In genomic region chr2:140349695-140350094, GRCh38 we compare ENCODE assay signal across 13 cellular contexts.
"Had no signal": no experiment of that assay in that cellular context is flagged by ENCODE, and none has a peak within 500 bp of the region (broad histone marks: within the 10 kb centered on the region; RNA-seq: fewer than 3 reads in every experiment).

No MANE protein-coding gene starts in this region.

- H3K4me3 ChIP-seq: breast epithelium, heart left ventricle, left ventricle myocardium inferior, sigmoid colon had no signal

- H3K27ac ChIP-seq: breast epithelium, heart left ventricle, left ventricle myocardium inferior, sigmoid colon had no signal

- FAIRE-seq: endometrium had no signal

- DNase-seq: activated CD4-positive, alpha-beta T cell treated with anti-CD3 and anti-CD28 coated beads for 36 hours; activated naive CD4-positive, alpha-beta T cell; aorta; foreskin melanocyte; heart left ventricle; islet precursor cell; left ventricle myocardium inferior; mesenchymal stem cell; nephron progenitor cell; sigmoid colon; stimulated activated naive CD8-positive, alpha-beta T cell treated with anti-CD3 and anti-CD28 coated beads, Interleukin-15, Interleukin-2, amounts not matched to agents 100 U/mL and 50 U/mL, for 24 hours had no signal

- H3K36me3 ChIP-seq: breast epithelium, heart left ventricle, left ventricle myocardium inferior, sigmoid colon had no signal

- H3K9me3 ChIP-seq: breast epithelium, heart left ventricle, left ventricle myocardium inferior, sigmoid colon had no signal

- H3K27me3 ChIP-seq: breast epithelium, heart left ventricle, sigmoid colon had no signal
